34 cellular contexts compared by ENCODE assay signal in genomic region chr6:63734923-63735322, GRCh38.
"Had no signal": no experiment of that assay in that cellular context is flagged by ENCODE, and none has a peak within 500 bp of the region (broad histone marks: within the 10 kb centered on the region; RNA-seq: fewer than 3 reads in every experiment).

No MANE protein-coding gene starts in this region.

- FAIRE-seq: RCC 7860 had no signal

- ATAC-seq: activated CD8-positive, alpha-beta memory T cell treated with anti-CD3 and anti-CD28 coated beads, Interleukin-2, amount 10 ng/mL, durations not matched to agents 7 days and 5 days; activated naive CD8-positive, alpha-beta T cell treated with anti-CD3 and anti-CD28 coated beads, Interleukin-2, amount 50 U/mL, for 24 hours had no signal

- H3K4me3 Mint-ChIP-seq: activated CD4-positive, alpha-beta memory T cell treated with anti-CD3 and anti-CD28 coated beads, Interleukin-2, amount 10 ng/mL, durations not matched to agents 7 days and 5 days; activated CD8-positive, alpha-beta memory T cell treated with anti-CD3 and anti-CD28 coated beads, Interleukin-2, amount 10 ng/mL, durations not matched to agents 7 days and 5 days; activated naive CD4-positive, alpha-beta T cell treated with anti-CD3 and anti-CD28 coated beads, Interleukin-2, amount 10 ng/mL, durations not matched to agents 7 days and 5 days; activated naive CD8-positive, alpha-beta T cell; activated naive CD8-positive, alpha-beta T cell treated with anti-CD3 and anti-CD28 coated beads, Interleukin-2, amount 50 U/mL, for 24 hours; brain; central memory CD8-positive, alpha-beta T cell had no signal

- H3K4me1 ChIP-seq: SJCRH30 had no signal

- H3K36me3 ChIP-seq: cardiac muscle cell, MG63, SJCRH30, WERI-Rb-1 had no signal

- H3K27me3 ChIP-seq: cardiac muscle cell, MG63, SJCRH30 had no signal

- H3K36me3 Mint-ChIP-seq: activated naive CD4-positive, alpha-beta T cell treated with anti-CD3 and anti-CD28 coated beads, Interleukin-2, amount 10 ng/mL, durations not matched to agents 7 days and 5 days; brain had no signal

- H3K27ac Mint-ChIP-seq: activated CD4-positive, alpha-beta memory T cell treated with anti-CD3 and anti-CD28 coated beads, Interleukin-2, amount 10 ng/mL, durations not matched to agents 7 days and 5 days; activated CD8-positive, alpha-beta memory T cell treated with anti-CD3 and anti-CD28 coated beads, Interleukin-2, amount 10 ng/mL, durations not matched to agents 7 days and 5 days; activated naive CD4-positive, alpha-beta T cell treated with anti-CD3 and anti-CD28 coated beads, Interleukin-2, amount 10 ng/mL, durations not matched to agents 7 days and 5 days; activated naive CD8-positive, alpha-beta T cell; activated naive CD8-positive, alpha-beta T cell treated with anti-CD3 and anti-CD28 coated beads, Interleukin-2, amount 50 U/mL, for 24 hours; brain had no signal

- DNase-seq: activated CD4-positive, alpha-beta memory T cell treated with anti-CD3 and anti-CD28 coated beads, Interleukin-2, amount 10 ng/mL, durations not matched to agents 7 days and 5 days; activated CD4-positive, alpha-beta T cell treated with anti-CD3 and anti-CD28 coated beads for 1 hour; activated CD4-positive, alpha-beta T cell treated with anti-CD3 and anti-CD28 coated beads for 48 hours; activated CD4-positive, CD25-positive, alpha-beta regulatory T cell; activated CD8-positive, alpha-beta memory T cell treated with anti-CD3 and anti-CD28 coated beads for 24 hours; activated CD8-positive, alpha-beta memory T cell treated with anti-CD3 and anti-CD28 coated beads, Interleukin-2, amount 10 ng/mL, durations not matched to agents 7 days and 5 days; activated CD8-positive, alpha-beta memory T cell treated with anti-CD3 and anti-CD28 coated beads, Interleukin-2, amount 50 U/mL, for 48 hours; activated effector memory CD4-positive, alpha-beta T cell treated with Interleukin-2 at 50 U/mL for 16 hours; activated naive CD4-positive, alpha-beta T cell treated with anti-CD3 and anti-CD28 coated beads, Interleukin-2, amount 10 ng/mL, durations not matched to agents 7 days and 5 days; activated naive CD8-positive, alpha-beta T cell treated with anti-CD3 and anti-CD28 coated beads, Interleukin-2, amount 50 U/mL, for 24 hours; activated T-cell treated with anti-CD3 and anti-CD28 coated beads, Interleukin-2, amount 50 U/mL, for 48 hours; anterior cingulate cortex; Kasumi-1; MG63; NCI-H1048; NCI-H1105 treated with DMSO at 0.1 percent for 48 hours; NCI-H1436; NCI-H1694; NCI-H2081 treated with DMSO at 0.1 percent for 48 hours; NCI-H226; NCI-H510A; NCI-H748 treated with DMSO at 0.1 percent for 48 hours; NK-92 treated with Interleukin-12 subunit alpha and Interleukin-12 subunit beta, amount 100 ng/mL, for 24 hours; PC-9; SHP77; SJCRH30; T1000; WERI-Rb-1 had no signal

- H3K4me3 ChIP-seq: cardiac muscle cell, MG63, PC-9, SJCRH30, SK-N-MC had no signal

- H3K4me1 Mint-ChIP-seq: activated CD4-positive, alpha-beta memory T cell treated with anti-CD3 and anti-CD28 coated beads, Interleukin-2, amount 10 ng/mL, durations not matched to agents 7 days and 5 days; activated CD8-positive, alpha-beta memory T cell treated with anti-CD3 and anti-CD28 coated beads, Interleukin-2, amount 10 ng/mL, durations not matched to agents 7 days and 5 days; activated naive CD4-positive, alpha-beta T cell treated with anti-CD3 and anti-CD28 coated beads, Interleukin-2, amount 10 ng/mL, durations not matched to agents 7 days and 5 days; activated naive CD8-positive, alpha-beta T cell treated with anti-CD3 and anti-CD28 coated beads, Interleukin-2, amount 50 U/mL, for 24 hours; brain; central memory CD8-positive, alpha-beta T cell had no signal

- H3K27me3 Mint-ChIP-seq: activated CD4-positive, alpha-beta memory T cell treated with anti-CD3 and anti-CD28 coated beads, Interleukin-2, amount 10 ng/mL, durations not matched to agents 7 days and 5 days; activated CD8-positive, alpha-beta memory T cell treated with anti-CD3 and anti-CD28 coated beads, Interleukin-2, amount 10 ng/mL, durations not matched to agents 7 days and 5 days; activated naive CD4-positive, alpha-beta T cell treated with anti-CD3 and anti-CD28 coated beads, Interleukin-2, amount 10 ng/mL, durations not matched to agents 7 days and 5 days; activated naive CD8-positive, alpha-beta T cell; activated naive CD8-positive, alpha-beta T cell treated with anti-CD3 and anti-CD28 coated beads, Interleukin-2, amount 50 U/mL, for 24 hours; brain; central memory CD8-positive, alpha-beta T cell had no signal

- H3K27ac ChIP-seq: cardiac muscle cell, PC-9, SJCRH30, SK-N-MC, WERI-Rb-1 had no signal

- H3K9me3 ChIP-seq: MG63, SJCRH30 had no signal
